8 cellular contexts compared by ENCODE assay signal in the genomic region with DNA sequence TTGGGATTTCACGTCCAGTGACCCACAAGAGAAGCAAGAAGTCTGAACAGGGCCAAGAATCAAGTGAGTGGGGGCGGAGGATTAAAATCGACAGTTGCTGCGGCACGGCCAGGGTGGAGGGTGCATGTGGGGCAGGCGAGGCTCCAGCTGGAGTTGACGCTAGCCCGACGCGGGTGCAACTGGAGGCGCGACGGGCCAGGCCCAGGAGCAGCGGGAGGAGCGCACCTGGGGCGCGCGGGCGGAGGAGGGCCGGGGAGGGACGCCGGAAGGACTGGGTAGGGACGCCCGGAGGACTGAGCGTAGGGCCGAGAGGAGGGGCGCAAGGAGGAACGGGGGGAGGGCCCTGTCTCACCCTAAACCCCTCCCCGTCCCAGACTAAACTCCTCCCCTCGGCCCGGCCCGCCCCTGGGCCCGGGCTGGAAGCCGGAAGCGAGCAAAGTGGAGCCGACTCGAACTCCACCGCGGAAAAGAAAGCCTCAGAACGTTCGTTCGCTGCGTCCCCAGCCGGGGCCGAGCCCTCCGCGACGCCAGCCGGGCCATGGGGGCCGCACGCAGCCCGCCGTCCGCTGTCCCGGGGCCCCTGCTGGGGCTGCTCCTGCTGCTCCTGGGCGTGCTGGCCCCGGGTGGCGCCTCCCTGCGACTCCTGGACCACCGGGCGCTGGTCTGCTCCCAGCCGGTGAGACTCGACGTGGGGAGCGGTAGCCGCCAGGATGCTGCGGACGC. TPM values are rescaled to one million over a fixed set of nuclear protein-coding genes. Genes with fewer than 3 reads are reported as not detected.
DNase-seq lines count a peak whose midpoint lies in the region; ATAC-seq and TF ChIP-seq lines count a peak whose summit lies in the region.

A gene with protein sequence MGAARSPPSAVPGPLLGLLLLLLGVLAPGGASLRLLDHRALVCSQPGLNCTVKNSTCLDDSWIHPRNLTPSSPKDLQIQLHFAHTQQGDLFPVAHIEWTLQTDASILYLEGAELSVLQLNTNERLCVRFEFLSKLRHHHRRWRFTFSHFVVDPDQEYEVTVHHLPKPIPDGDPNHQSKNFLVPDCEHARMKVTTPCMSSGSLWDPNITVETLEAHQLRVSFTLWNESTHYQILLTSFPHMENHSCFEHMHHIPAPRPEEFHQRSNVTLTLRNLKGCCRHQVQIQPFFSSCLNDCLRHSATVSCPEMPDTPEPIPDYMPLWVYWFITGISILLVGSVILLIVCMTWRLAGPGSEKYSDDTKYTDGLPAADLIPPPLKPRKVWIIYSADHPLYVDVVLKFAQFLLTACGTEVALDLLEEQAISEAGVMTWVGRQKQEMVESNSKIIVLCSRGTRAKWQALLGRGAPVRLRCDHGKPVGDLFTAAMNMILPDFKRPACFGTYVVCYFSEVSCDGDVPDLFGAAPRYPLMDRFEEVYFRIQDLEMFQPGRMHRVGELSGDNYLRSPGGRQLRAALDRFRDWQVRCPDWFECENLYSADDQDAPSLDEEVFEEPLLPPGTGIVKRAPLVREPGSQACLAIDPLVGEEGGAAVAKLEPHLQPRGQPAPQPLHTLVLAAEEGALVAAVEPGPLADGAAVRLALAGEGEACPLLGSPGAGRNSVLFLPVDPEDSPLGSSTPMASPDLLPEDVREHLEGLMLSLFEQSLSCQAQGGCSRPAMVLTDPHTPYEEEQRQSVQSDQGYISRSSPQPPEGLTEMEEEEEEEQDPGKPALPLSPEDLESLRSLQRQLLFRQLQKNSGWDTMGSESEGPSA (plus strand): TSS at position 447 of the 723 bp plus-strand sequence. CDS start 92 bp downstream, at position 539.

- TF ChIP-seq CTCF in gastroesophageal sphincter (IDR thresholded peaks at IDR 0.05), result peak in 1 of 4 experiments; percentile 17

- H3K36me3 ChIP-seq in gastroesophageal sphincter (no peaks in the 10 kb centered on the region), neuronal stem cell (replicated peaks in 1 of 2; ENCODE audit: control insufficient read depth in 2 of 2, insufficient read depth in 2 of 2, low read length in 2 of 2) (peaks cover 0 to 2% of the 10 kb centered on the region in 2 donors), subcutaneous abdominal adipose tissue (ENCODE audit: control insufficient read depth in 5 of 5, insufficient read depth in 5 of 5, low read length in 5 of 5) (no peaks in the 10 kb centered on the region)

- no peaks in the 10 kb centered on the region for H3K9me3 ChIP-seq in gastroesophageal sphincter
- no peaks in the 10 kb centered on the region for H3K9me3 ChIP-seq in neuronal stem cell (replicated peaks in 1 of 2; ENCODE audit: control insufficient read depth in 2 of 2, insufficient read depth in 1 of 2, low read depth in 1 of 2, low read length in 2 of 2)
- no peaks in the 10 kb centered on the region for H3K9me3 ChIP-seq in subcutaneous abdominal adipose tissue (ENCODE audit: control insufficient read depth in 5 of 5, low read length in 5 of 5)

- H3K79me1 ChIP-seq in neuronal stem cell (ENCODE audit: low read depth, low read length), result no peaks in the 10 kb centered on the region

- peak within 1 kb of the TSS; percentile 97 for H3K4me2 ChIP-seq in neuronal stem cell (ENCODE audit: insufficient read depth, low read length, poor library complexity, severe bottlenecking)

- ATAC-seq in gastroesophageal sphincter, result peak; percentile 97

- peaks cover 29% of the 10 kb centered on the region for H3K27me3 ChIP-seq in gastroesophageal sphincter
- peaks cover 9 to 31% (median 9%) of the 10 kb centered on the region in 3 experiments for H3K27me3 ChIP-seq in neuronal stem cell (ENCODE audit: control insufficient read depth in 3 of 3, insufficient read depth in 3 of 3, low read depth in 1 of 3, low read length in 3 of 3)
- no peaks in the 10 kb centered on the region for H3K27me3 ChIP-seq in subcutaneous abdominal adipose tissue (ENCODE audit: control insufficient read depth in 5 of 5, insufficient read depth in 4 of 5, low read length in 5 of 5)

- peak within 1 kb of the TSS; percentile 47 for H2BK15ac ChIP-seq in neuronal stem cell (ENCODE audit: low read length)

- H3K4me3 ChIP-seq in gastroesophageal sphincter (peak within 1 kb of the TSS; percentile 82 to 86), neuronal stem cell (ENCODE audit: low read length in 2 of 2) (peak within 1 kb of the TSS; percentile 82 to 87), subcutaneous abdominal adipose tissue (ENCODE audit: low read depth in 1 of 5, low read length in 5 of 5) (peak within 1 kb of the TSS; percentile 42 to 89 (median 81))

- peak within 1 kb of the TSS; percentile 92 for H3K23ac ChIP-seq in neuronal stem cell (ENCODE audit: low read depth, low read length, poor library complexity)

- H3K9ac ChIP-seq in neuronal stem cell (ENCODE audit: low read depth, low read length, poor library complexity) (peak within 1 kb of the TSS; percentile 89), subcutaneous abdominal adipose tissue (ENCODE audit: low read length in 5 of 5) (peak within 1 kb of the TSS in 4 of 5 donors; percentile 80 to 84 (median 82))

- DNase-seq in ELF-1 (ENCODE audit: low read depth, low spot score) (peak; percentile 93), H4 (ENCODE audit: low spot score) (peak; percentile 68), M059J (ENCODE audit: low read depth) (peak; percentile 85), SHP77 treated with DMSO at 0.1 percent for 48 hours (lab: John Stamatoyannopoulos, UW) (peak; percentile 30), neuronal stem cell (ENCODE audit: low spot score) (peak; percentile 75)
- DNase-seq in activated naive CD4-positive, alpha-beta T cell treated with Interleukin-2 at 50 U/mL for 16 hours, result peak; percentile 95

- peaks cover 0 to 33% (median 9%) of the 10 kb centered on the region in 3 donors for H3K4me1 ChIP-seq in gastroesophageal sphincter
- no peaks in the 10 kb centered on the region for H3K4me1 ChIP-seq in neuronal stem cell (ENCODE audit: control insufficient read depth in 2 of 2, insufficient read depth in 1 of 2, low read depth in 1 of 2, low read length in 2 of 2)
- peaks cover 3 to 41% (median 33%) of the 10 kb centered on the region in 5 donors for H3K4me1 ChIP-seq in subcutaneous abdominal adipose tissue (ENCODE audit: control insufficient read depth in 5 of 5, insufficient read depth in 5 of 5, low read length in 5 of 5)

- no peak for TF ChIP-seq EP300 in gastroesophageal sphincter (IDR thresholded peaks at IDR 0.05)

- no peak within 1 kb of the TSS for H2BK12ac ChIP-seq in neuronal stem cell (ENCODE audit: low read length)

- TF ChIP-seq POLR2A in gastroesophageal sphincter (IDR thresholded peaks at IDR 0.05), result peak; percentile 56 to 57

- peak within 1 kb of the TSS; percentile 28 for H2AK5ac ChIP-seq in neuronal stem cell (ENCODE audit: low read depth, low read length)

- H4K8ac ChIP-seq in neuronal stem cell (ENCODE audit: low read depth, low read length), result peak within 1 kb of the TSS; percentile 74

- WGBS in gastroesophageal sphincter (ENCODE audit: low coverage in 1 of 2), 2 donors, result 0 to 2% methylated on average over 10 to 19 of the region's 68 CpGs
- no CpG with 5 or more reads among the region's 68 CpGs for WGBS in neuronal stem cell (ENCODE audit: extremely low coverage in 2 of 2, insufficient read length in 2 of 2, insufficient replicate concordance in 1 of 2), 2 donors

- H3K4ac ChIP-seq in neuronal stem cell (ENCODE audit: low read length), result peak within 1 kb of the TSS; percentile 79

- no peak within 1 kb of the TSS for H2BK120ac ChIP-seq in neuronal stem cell (ENCODE audit: low read depth, low read length)

- H3K27ac ChIP-seq in gastroesophageal sphincter, result peak within 1 kb of the TSS; percentile 67 to 94 (median 88)
- H3K27ac ChIP-seq in neuronal stem cell (replicated peaks; ENCODE audit: low read length), result no peak within 1 kb of the TSS
- peak within 1 kb of the TSS; percentile 70 for H3K27ac ChIP-seq in subcutaneous abdominal adipose tissue (ENCODE audit: low read depth, low read length)

- peak within 1 kb of the TSS; percentile 100 for H2AFZ ChIP-seq in neuronal stem cell (ENCODE audit: low read length)

- peak within 1 kb of the TSS; percentile 91 for H3K14ac ChIP-seq in neuronal stem cell (ENCODE audit: low read length)

- H4K91ac ChIP-seq in neuronal stem cell (ENCODE audit: low read depth, low read length, poor library complexity), result peak within 1 kb of the TSS; percentile 38

- peak within 1 kb of the TSS; percentile 28 for H2BK5ac ChIP-seq in neuronal stem cell (ENCODE audit: low read length)

- peak within 1 kb of the TSS; percentile 97 for H3K18ac ChIP-seq in neuronal stem cell (ENCODE audit: low read length)

RNA-seq across cellular contexts. Expression of the gene that starts here (rescaled TPM):
- 2.9 TPM in 2 replicates for total RNA-seq in H4 (2014; rRNA removed; shearing (Covaris generic))
- 7.9 and 13.4 TPM in 2 replicates for total RNA-seq in M059J (2014; rRNA removed; shearing (Covaris generic))
- total RNA-seq in gastroesophageal sphincter, result 10 to 100 TPM in 3 of 4 donors, 1 to 10 TPM in 1; 5.9 to 15.6 (median 14.2) TPM
- 2.8 TPM for polyA plus RNA-seq in neuronal stem cell (2013, experiment 1 of 2)
- polyA plus RNA-seq in neuronal stem cell (2013, experiment 2 of 2), result 2.5 TPM

Comparison
In these comparisons a context has a peak if more than half of its experiments do, and no peak if none do; other contexts are left out.
1. DNase-seq: peak in every context shown above with its lines; median percentile 95 in activated naive CD4-positive, alpha-beta T cell treated with Interleukin-2 at 50 U/mL for 16 hours; 93 in ELF-1; 85 in M059J; 75 in neuronal stem cell; 68 in H4; 30 in SHP77 treated with DMSO at 0.1 percent for 48 hours.